Comparison of ENCODE assay signal across 8 cellular contexts in genomic region chr11:65422633-65423515, GRCh38. TPM values are rescaled to one million over a fixed set of nuclear protein-coding genes. Genes with fewer than 3 reads are reported as not detected.
A peak's percentile ranks its signal among the peaks of the same experiment; 100 is the strongest.
DNase-seq lines count a peak whose midpoint lies in the region; ATAC-seq and TF ChIP-seq lines count a peak whose summit lies in the region.

Gene NEAT1, plus strand, starts transcription at chr11:65422798.

- H3K9me3 Mint-ChIP-seq in T-helper 1 cell treated with Interleukin-12 subunit alpha and Interleukin-12 subunit beta and Interleukin-4 antibody, amounts not matched to agents 30 μg/mL and 1 μg/mL, for 36 hours, result no peaks in the 10 kb centered on the region

- ATAC-seq in left cardiac atrium, result peak; percentile 14 to 31
- peak; percentile 32 for ATAC-seq in upper lobe of right lung

- H3K4me3 Mint-ChIP-seq in T-helper 1 cell treated with Interleukin-12 subunit alpha and Interleukin-12 subunit beta and Interleukin-4 antibody, amounts not matched to agents 30 μg/mL and 1 μg/mL, for 36 hours, result peak within 1 kb of the TSS; percentile 99

- peaks cover 55% of the 10 kb centered on the region for H3K36me3 Mint-ChIP-seq in T-helper 1 cell treated with Interleukin-12 subunit alpha and Interleukin-12 subunit beta and Interleukin-4 antibody, amounts not matched to agents 30 μg/mL and 1 μg/mL, for 36 hours (ENCODE audit: low read depth)

- H3K27ac ChIP-seq in prostate gland, result peak within 1 kb of the TSS; percentile 100
- H3K27ac ChIP-seq in upper lobe of right lung, result peak within 1 kb of the TSS; percentile 100

- H3K4me1 Mint-ChIP-seq in T-helper 1 cell treated with Interleukin-12 subunit alpha and Interleukin-12 subunit beta and Interleukin-4 antibody, amounts not matched to agents 30 μg/mL and 1 μg/mL, for 36 hours (ENCODE audit: low read depth), result peaks cover 64% of the 10 kb centered on the region

- no peak for TF ChIP-seq CTCF in prostate gland (IDR thresholded peaks at IDR 0.05)
- no peak for TF ChIP-seq CTCF in upper lobe of right lung (IDR thresholded peaks at IDR 0.05)

- peak within 1 kb of the TSS; percentile 99 for H3K27ac Mint-ChIP-seq in T-helper 1 cell treated with Interleukin-12 subunit alpha and Interleukin-12 subunit beta and Interleukin-4 antibody, amounts not matched to agents 30 μg/mL and 1 μg/mL, for 36 hours

- H3K9me3 ChIP-seq in prostate gland, result no peaks in the 10 kb centered on the region
- no peaks in the 10 kb centered on the region for H3K9me3 ChIP-seq in upper lobe of right lung

- TF ChIP-seq POLR2A in prostate gland (IDR thresholded peaks at IDR 0.05), result peak; percentile 97

- H3K4me3 ChIP-seq in GM08714 (ENCODE audit: low read length) (peak within 1 kb of the TSS; percentile 99), prostate gland (peak within 1 kb of the TSS; percentile 83 to 97), upper lobe of right lung (peak within 1 kb of the TSS; percentile 98)

- H3K36me3 ChIP-seq in prostate gland (no peaks in the 10 kb centered on the region), upper lobe of right lung (peaks cover 40% of the 10 kb centered on the region)

- H3K4me1 ChIP-seq in prostate gland (replicated peaks), result peaks cover 19% of the 10 kb centered on the region
- peaks cover 33% of the 10 kb centered on the region for H3K4me1 ChIP-seq in upper lobe of right lung

- H3K27me3 Mint-ChIP-seq in T-helper 1 cell treated with Interleukin-12 subunit alpha and Interleukin-12 subunit beta and Interleukin-4 antibody, amounts not matched to agents 30 μg/mL and 1 μg/mL, for 36 hours (ENCODE audit: low read depth), result peaks cover 23% of the 10 kb centered on the region

- intact Hi-C loops in left cardiac atrium (cut with DNase I), result loop anchor here in 1 of 2 donors (2.0 to 5.0 kb wide), 2 partner anchors 49 to 74 kb away; no protein-coding TSS in a partner anchor
- intact Hi-C loops in prostate gland (cut with DNase I), result no loop called here
- intact Hi-C loops in upper lobe of right lung (cut with DNase I), result no loop called here

- H3K27me3 ChIP-seq in prostate gland (replicated peaks; ENCODE audit: insufficient read depth) (no peaks in the 10 kb centered on the region), upper lobe of right lung (no peaks in the 10 kb centered on the region)

- WGBS in prostate gland, result 2% methylated on average over 40 of the region's 40 CpGs

- peak; percentile 79 for DNase-seq in LoVo (ENCODE audit: low spot score)
- DNase-seq in amniotic epithelial cell (ENCODE audit: low read depth), result peak; percentile 92
- DNase-seq in left cardiac atrium, result peak; percentile 95
- DNase-seq in prostate gland (ENCODE audit: low spot score), result peak; percentile 97
- peak; percentile 96 for DNase-seq in upper lobe of right lung
- no peak for DNase-seq in NCI-H748 (lab: John Stamatoyannopoulos, UW; ENCODE audit: unreplicated experiment)

RNA-seq across cellular contexts. Expression of gene NEAT1, which starts in this region (rescaled TPM):
- total RNA-seq in left cardiac atrium, result 100 to 1,000 TPM; 405 to 657 TPM
- 1,000 to 10,000 TPM in 1 of 2 donors, 100 to 1,000 TPM in 1; 110 to 1,326 TPM for total RNA-seq in prostate gland
- 1,120 TPM for total RNA-seq in upper lobe of right lung
